ENCODE assay signal across 9 cellular contexts in genomic region chr9:22447607-22448305, GRCh38. TPM values are rescaled to one million over a fixed set of nuclear protein-coding genes. Genes with fewer than 3 reads are reported as not detected.
DNase-seq lines count a peak whose midpoint lies in the region; ATAC-seq and TF ChIP-seq lines count a peak whose summit lies in the region.
"Had no signal": no experiment of that assay in that cellular context is flagged by ENCODE, and none has a peak within 500 bp of the region (broad histone marks: within the 10 kb centered on the region; RNA-seq: fewer than 3 reads in every experiment).

No MANE protein-coding gene starts in this region.

- peak overlapping the region; percentile 15 for H3K4me3 Mint-ChIP-seq in CD4-positive, alpha-beta T cell

- H3K9ac ChIP-seq in NT2/D1 (ENCODE audit: insufficient read length, low read depth) (peak overlapping the region; percentile 94), Karpas-422 (ENCODE audit: low read length) (no peak overlapping the region)

- H3K4me1 ChIP-seq in NT2/D1 (ENCODE audit: insufficient read depth, insufficient read length) (no peaks in the 10 kb centered on the region), osteoblast (ENCODE audit: insufficient read depth, low read length) (peaks cover 3% of the 10 kb centered on the region), Karpas-422 (ENCODE audit: low read length) (no peaks in the 10 kb centered on the region)

- H3K36me3 ChIP-seq in NT2/D1 (ENCODE audit: insufficient read depth, insufficient read length, low read length) (peaks cover 7% of the 10 kb centered on the region), osteoblast (ENCODE audit: insufficient read depth, low read length) (no peaks in the 10 kb centered on the region), Karpas-422 (ENCODE audit: insufficient read depth, low read length) (no peaks in the 10 kb centered on the region)
- H3K36me3 ChIP-seq: MG63 had no signal

- no peaks in the 10 kb centered on the region for H3K36me3 Mint-ChIP-seq in CD4-positive, alpha-beta T cell (ENCODE audit: low read depth)

- H3K27me3 Mint-ChIP-seq in CD4-positive, alpha-beta T cell: peaks cover 71% of the 10 kb centered on the region

- no peak overlapping the region for H3K27ac ChIP-seq in CD4-positive, alpha-beta T cell (ENCODE audit: low read depth, low read length)
- H3K27ac ChIP-seq in osteoblast (ENCODE audit: low read depth, low read length) (no peak overlapping the region), Karpas-422 (ENCODE audit: low read length) (no peak overlapping the region)

- peaks cover 8% of the 10 kb centered on the region for H3K9me3 ChIP-seq in CD4-positive, alpha-beta T cell (ENCODE audit: control insufficient read depth, low read length)
- H3K9me3 ChIP-seq in NT2/D1 (ENCODE audit: insufficient read depth, low read length) (peaks cover 8% of the 10 kb centered on the region; the same call in 1 of the 2 replicates), osteoblast (ENCODE audit: low read depth, low read length) (no peaks in the 10 kb centered on the region), Karpas-422 (ENCODE audit: low read length) (no peaks in the 10 kb centered on the region)
- H3K9me3 ChIP-seq: MG63 had no signal

- peaks cover 4% of the 10 kb centered on the region for H3K4me1 Mint-ChIP-seq in CD4-positive, alpha-beta T cell (ENCODE audit: low read depth)

- TF ChIP-seq CTCF in CD4-positive, alpha-beta T cell (IDR thresholded peaks at IDR 0.05): no peak
- TF ChIP-seq CTCF in fibroblast of villous mesenchyme (IDR thresholded peaks at IDR 0.05; ENCODE audit: insufficient read depth, low read depth, low read length): no peak
- TF ChIP-seq CTCF in osteoblast (IDR thresholded peaks at IDR 0.05; ENCODE audit: extremely low read depth, low read depth, low read length): no peak

- H3K27me3 ChIP-seq in CD4-positive, alpha-beta T cell (ENCODE audit: control insufficient read depth, insufficient read depth, low read length): peaks cover 55% of the 10 kb centered on the region
- H3K27me3 ChIP-seq in NT2/D1 (ENCODE audit: insufficient read depth, insufficient read length): no peaks in the 10 kb centered on the region
- H3K27me3 ChIP-seq in osteoblast (ENCODE audit: insufficient read depth, low read length): peaks cover 37% of the 10 kb centered on the region
- no peaks in the 10 kb centered on the region for H3K27me3 ChIP-seq in Karpas-422 (ENCODE audit: low read length)
- H3K27me3 ChIP-seq: MG63 had no signal

- H3K27ac Mint-ChIP-seq in CD4-positive, alpha-beta T cell: no peak overlapping the region

- no peaks in the 10 kb centered on the region for H4K20me1 ChIP-seq in osteoblast (ENCODE audit: insufficient read depth, low read length)
- no peaks in the 10 kb centered on the region for H4K20me1 ChIP-seq in Karpas-422 (ENCODE audit: insufficient read depth, low read depth, low read length)

- peak overlapping the region; percentile 78 for H3K4me2 ChIP-seq in osteoblast (ENCODE audit: insufficient read depth, low read length)
- no peak overlapping the region for H3K4me2 ChIP-seq in Karpas-422 (ENCODE audit: low read depth, low read length, poor library complexity, severe bottlenecking)

- CTCF ChIA-PET in CD4-positive, alpha-beta T cell (lab: Charles Lee): interaction anchor here (1.3 kb wide), 1 partner anchor 12 kb away, joined by 3 read pairs; no protein-coding TSS in a partner anchor

- no peaks in the 10 kb centered on the region for H3K9me2 ChIP-seq in Karpas-422 (replicated peaks; ENCODE audit: insufficient read depth, low read length)

- no peak for DNase-seq in CD4-positive, alpha-beta T cell
- DNase-seq in NT2/D1 (ENCODE audit: low read depth, low spot score) (no peak), fibroblast of villous mesenchyme (ENCODE audit: low read depth) (no peak), osteoblast (ENCODE audit: insufficient read length, low spot score, missing footprints) (no peak), SW480 (ENCODE audit: low spot score) (no peak), COLO829 (ENCODE audit: low spot score) (no peak), Karpas-422 (no peak)
- DNase-seq: MG63 had no signal

- no peaks in the 10 kb centered on the region for H3K79me2 ChIP-seq in osteoblast (ENCODE audit: insufficient read depth, low read length)
- no peaks in the 10 kb centered on the region for H3K79me2 ChIP-seq in Karpas-422 (ENCODE audit: low read length)

- peak overlapping the region; percentile 89 for H2AFZ ChIP-seq in osteoblast (ENCODE audit: low read length)
- no peak overlapping the region for H2AFZ ChIP-seq in Karpas-422 (ENCODE audit: low read length)

- H3K4me3 ChIP-seq in NT2/D1 (ENCODE audit: insufficient read length, low read depth): peak overlapping the region; percentile 79
- peak overlapping the region; percentile 62 for H3K4me3 ChIP-seq in fibroblast of villous mesenchyme (ENCODE audit: low read depth, low read length)
- H3K4me3 ChIP-seq in osteoblast (ENCODE audit: insufficient read depth, low read length): peak overlapping the region; percentile 72
- H3K4me3 ChIP-seq in Karpas-422 (ENCODE audit: low read length): no peak overlapping the region
- H3K4me3 ChIP-seq: MG63 had no signal

- H3K9me3 Mint-ChIP-seq in CD4-positive, alpha-beta T cell: no peaks in the 10 kb centered on the region

- intact Hi-C loops in CD4-positive, alpha-beta T cell (cut with DNase I, micrococcal nuclease): no loop called here

- no peak for ATAC-seq in CD4-positive, alpha-beta T cell (ENCODE audit: poor library complexity)
- no peak for ATAC-seq in GM18873 (IDR thresholded peaks at IDR 0.05; ENCODE audit: low FRiP score, unreplicated experiment)

- POLR2A ChIA-PET in CD4-positive, alpha-beta T cell (lab: Charles Lee): no interaction called here

RNA-seq across cellular contexts. Expression of gene DMRTA1, which starts 1.1 kb away (rescaled TPM):
- total RNA-seq in CD4-positive, alpha-beta T cell: not detected
- total RNA-seq in fibroblast of villous mesenchyme (0.32 and 0.86 TPM in 2 replicates), osteoblast (4.3 and 5.3 TPM in 2 replicates)
- not detected in 2 replicates for total RNA-seq in Karpas-422 (2014; rRNA removed; shearing (Covaris generic); ENCODE audit: low replicate concordance)
